Comparison of ENCODE assay signal across 8 cellular contexts in genomic region chr5:88690619-88691560, GRCh38.
DNase-seq lines count a peak whose midpoint lies in the region; ATAC-seq and TF ChIP-seq lines count a peak whose summit lies in the region.

No MANE protein-coding gene starts in this region.

- ATAC-seq in GM18907 (IDR thresholded peaks at IDR 0.05; ENCODE audit: unreplicated experiment), result peak; percentile 93
- ATAC-seq in HG03135 (IDR thresholded peaks at IDR 0.05; ENCODE audit: unreplicated experiment), result peak; percentile 72
- ATAC-seq in activated CD8-positive, alpha-beta T cell treated with anti-CD3 and anti-CD28 coated beads, Interleukin-2, amount 10 ng/mL, durations not matched to agents 7 days and 5 days, result peak; percentile 79

- CTCF ChIA-PET in activated CD8-positive, alpha-beta T cell treated with anti-CD3 and anti-CD28 coated beads, Interleukin-2, amount 10 ng/mL, durations not matched to agents 7 days and 5 days (lab: Charles Lee), result interaction anchor here (0.5 to 4.9 kb wide), 20 partner anchors 9 to 1291 kb away, joined by 3 to 52 read pairs (median 6); no protein-coding TSS in a partner anchor

- H3K4me3 Mint-ChIP-seq in activated CD8-positive, alpha-beta T cell treated with anti-CD3 and anti-CD28 coated beads, Interleukin-2, amount 10 ng/mL, durations not matched to agents 7 days and 5 days, result peak overlapping the region; percentile 53

- H3K36me3 Mint-ChIP-seq in activated CD8-positive, alpha-beta T cell treated with anti-CD3 and anti-CD28 coated beads, Interleukin-2, amount 10 ng/mL, durations not matched to agents 7 days and 5 days (ENCODE audit: low read depth), result peaks cover 4% of the 10 kb centered on the region

- no peaks in the 10 kb centered on the region for H3K9me3 Mint-ChIP-seq in activated CD8-positive, alpha-beta T cell treated with anti-CD3 and anti-CD28 coated beads, Interleukin-2, amount 10 ng/mL, durations not matched to agents 7 days and 5 days (ENCODE audit: insufficient read depth)

- H3K4me1 Mint-ChIP-seq in activated CD8-positive, alpha-beta T cell treated with anti-CD3 and anti-CD28 coated beads, Interleukin-2, amount 10 ng/mL, durations not matched to agents 7 days and 5 days (ENCODE audit: low read depth), result peaks cover 10% of the 10 kb centered on the region

- H3K4me3 ChIP-seq in BE2C (ENCODE audit: low read depth, low read length), result no peak overlapping the region
- no peak overlapping the region for H3K4me3 ChIP-seq in effector memory CD4-positive, alpha-beta T cell (ENCODE audit: insufficient read depth, low read depth, low read length, poor library complexity, severe bottlenecking)

- no peaks in the 10 kb centered on the region for H3K9me3 ChIP-seq in BE2C
- no peaks in the 10 kb centered on the region for H3K9me3 ChIP-seq in effector memory CD4-positive, alpha-beta T cell (ENCODE audit: control insufficient read depth, low read length)

- H3K4me1 ChIP-seq in BE2C, result no peaks in the 10 kb centered on the region
- H3K4me1 ChIP-seq in effector memory CD4-positive, alpha-beta T cell (ENCODE audit: control insufficient read depth, insufficient read depth, low read length, poor library complexity, severe bottlenecking), result peaks cover 11% of the 10 kb centered on the region

- DNase-seq in BE2C (peak; percentile 59), NCI-H69 (lab: John Stamatoyannopoulos, UW) (peak; percentile 99), mesenteric fat pad (ENCODE audit: low spot score) (peak; percentile 91)
- DNase-seq in activated CD8-positive, alpha-beta T cell treated with anti-CD3 and anti-CD28 coated beads, Interleukin-2, amount 10 ng/mL, durations not matched to agents 7 days and 5 days, result peak; percentile 75
- peak; percentile 31 to 43 (median 35) for DNase-seq in effector memory CD4-positive, alpha-beta T cell
- DNase-seq in stimulated activated CD8-positive, alpha-beta memory T cell treated with anti-CD3 and anti-CD28 coated beads, Interleukin-4, amount 100 ng/mL, for 24 hours (ENCODE audit: low read depth), result peak; percentile 36

- peak; percentile 95 for TF ChIP-seq CTCF in BE2C (IDR thresholded peaks at IDR 0.05; ENCODE audit: low read depth, low read length)

- H3K36me3 ChIP-seq in BE2C, result no peaks in the 10 kb centered on the region
- H3K36me3 ChIP-seq in effector memory CD4-positive, alpha-beta T cell (ENCODE audit: control insufficient read depth, insufficient read depth, low read length), result no peaks in the 10 kb centered on the region

- H3K27me3 ChIP-seq in BE2C, result peaks cover 97% of the 10 kb centered on the region
- peaks cover 70% of the 10 kb centered on the region for H3K27me3 ChIP-seq in effector memory CD4-positive, alpha-beta T cell (replicated peaks; ENCODE audit: control insufficient read depth, insufficient read depth, low read length, poor library complexity, severe bottlenecking)

- peak overlapping the region; percentile 80 for H3K27ac Mint-ChIP-seq in activated CD8-positive, alpha-beta T cell treated with anti-CD3 and anti-CD28 coated beads, Interleukin-2, amount 10 ng/mL, durations not matched to agents 7 days and 5 days

- no peak overlapping the region for H3K27ac ChIP-seq in effector memory CD4-positive, alpha-beta T cell (ENCODE audit: insufficient read depth, low read length, poor library complexity, severe bottlenecking)

- H3K27me3 Mint-ChIP-seq in activated CD8-positive, alpha-beta T cell treated with anti-CD3 and anti-CD28 coated beads, Interleukin-2, amount 10 ng/mL, durations not matched to agents 7 days and 5 days (ENCODE audit: low read depth), result peaks cover 86% of the 10 kb centered on the region

- POLR2A ChIA-PET in activated CD8-positive, alpha-beta T cell treated with anti-CD3 and anti-CD28 coated beads, Interleukin-2, amount 10 ng/mL, durations not matched to agents 7 days and 5 days (lab: Charles Lee), result no interaction called here

Comparison
In these comparisons a context has a peak if more than half of its experiments do, and no peak if none do; other contexts are left out.
1. DNase-seq: peak in every context shown above with its lines; median percentile 99 in NCI-H69; 91 in mesenteric fat pad; 75 in activated CD8-positive, alpha-beta T cell treated with anti-CD3 and anti-CD28 coated beads, Interleukin-2, amount 10 ng/mL, durations not matched to agents 7 days and 5 days; 59 in BE2C; 36 in stimulated activated CD8-positive, alpha-beta memory T cell treated with anti-CD3 and anti-CD28 coated beads, Interleukin-4, amount 100 ng/mL, for 24 hours; 35 in effector memory CD4-positive, alpha-beta T cell.